ENCODE assay signal across 2 cellular contexts in the genomic region with DNA sequence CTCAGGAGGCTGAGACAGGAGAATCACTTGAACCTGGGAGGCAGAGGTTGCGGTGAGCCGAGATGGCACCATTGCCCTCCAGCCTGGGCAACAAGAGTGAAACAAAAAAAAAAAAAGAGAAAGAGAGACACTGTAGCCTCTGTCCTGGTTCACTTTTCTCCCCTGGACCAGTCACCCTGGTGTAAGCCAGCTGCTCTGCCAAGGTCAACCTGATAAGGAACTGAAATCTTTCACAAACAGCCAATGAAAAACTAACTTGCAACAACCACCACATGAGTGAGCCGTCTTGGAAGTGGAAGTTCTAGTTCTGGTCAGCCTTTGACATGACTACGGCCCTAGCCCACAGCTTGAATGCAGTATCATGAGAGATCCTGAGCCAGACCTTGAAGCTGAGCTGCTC.
TF ChIP-seq lines count a peak whose summit lies in the region.

No MANE protein-coding gene starts in this region.

TF ChIP-seq in GM23338, 12 proteins besides CTCF, POLR2A, EP300 and RAD21 (continued from another document):
- TF ChIP-seq, protein P1, sequence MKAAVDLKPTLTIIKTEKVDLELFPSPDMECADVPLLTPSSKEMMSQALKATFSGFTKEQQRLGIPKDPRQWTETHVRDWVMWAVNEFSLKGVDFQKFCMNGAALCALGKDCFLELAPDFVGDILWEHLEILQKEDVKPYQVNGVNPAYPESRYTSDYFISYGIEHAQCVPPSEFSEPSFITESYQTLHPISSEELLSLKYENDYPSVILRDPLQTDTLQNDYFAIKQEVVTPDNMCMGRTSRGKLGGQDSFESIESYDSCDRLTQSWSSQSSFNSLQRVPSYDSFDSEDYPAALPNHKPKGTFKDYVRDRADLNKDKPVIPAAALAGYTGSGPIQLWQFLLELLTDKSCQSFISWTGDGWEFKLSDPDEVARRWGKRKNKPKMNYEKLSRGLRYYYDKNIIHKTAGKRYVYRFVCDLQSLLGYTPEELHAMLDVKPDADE (IDR thresholded peaks at IDR 0.05), result no peak
- TF ChIP-seq, protein P2, sequence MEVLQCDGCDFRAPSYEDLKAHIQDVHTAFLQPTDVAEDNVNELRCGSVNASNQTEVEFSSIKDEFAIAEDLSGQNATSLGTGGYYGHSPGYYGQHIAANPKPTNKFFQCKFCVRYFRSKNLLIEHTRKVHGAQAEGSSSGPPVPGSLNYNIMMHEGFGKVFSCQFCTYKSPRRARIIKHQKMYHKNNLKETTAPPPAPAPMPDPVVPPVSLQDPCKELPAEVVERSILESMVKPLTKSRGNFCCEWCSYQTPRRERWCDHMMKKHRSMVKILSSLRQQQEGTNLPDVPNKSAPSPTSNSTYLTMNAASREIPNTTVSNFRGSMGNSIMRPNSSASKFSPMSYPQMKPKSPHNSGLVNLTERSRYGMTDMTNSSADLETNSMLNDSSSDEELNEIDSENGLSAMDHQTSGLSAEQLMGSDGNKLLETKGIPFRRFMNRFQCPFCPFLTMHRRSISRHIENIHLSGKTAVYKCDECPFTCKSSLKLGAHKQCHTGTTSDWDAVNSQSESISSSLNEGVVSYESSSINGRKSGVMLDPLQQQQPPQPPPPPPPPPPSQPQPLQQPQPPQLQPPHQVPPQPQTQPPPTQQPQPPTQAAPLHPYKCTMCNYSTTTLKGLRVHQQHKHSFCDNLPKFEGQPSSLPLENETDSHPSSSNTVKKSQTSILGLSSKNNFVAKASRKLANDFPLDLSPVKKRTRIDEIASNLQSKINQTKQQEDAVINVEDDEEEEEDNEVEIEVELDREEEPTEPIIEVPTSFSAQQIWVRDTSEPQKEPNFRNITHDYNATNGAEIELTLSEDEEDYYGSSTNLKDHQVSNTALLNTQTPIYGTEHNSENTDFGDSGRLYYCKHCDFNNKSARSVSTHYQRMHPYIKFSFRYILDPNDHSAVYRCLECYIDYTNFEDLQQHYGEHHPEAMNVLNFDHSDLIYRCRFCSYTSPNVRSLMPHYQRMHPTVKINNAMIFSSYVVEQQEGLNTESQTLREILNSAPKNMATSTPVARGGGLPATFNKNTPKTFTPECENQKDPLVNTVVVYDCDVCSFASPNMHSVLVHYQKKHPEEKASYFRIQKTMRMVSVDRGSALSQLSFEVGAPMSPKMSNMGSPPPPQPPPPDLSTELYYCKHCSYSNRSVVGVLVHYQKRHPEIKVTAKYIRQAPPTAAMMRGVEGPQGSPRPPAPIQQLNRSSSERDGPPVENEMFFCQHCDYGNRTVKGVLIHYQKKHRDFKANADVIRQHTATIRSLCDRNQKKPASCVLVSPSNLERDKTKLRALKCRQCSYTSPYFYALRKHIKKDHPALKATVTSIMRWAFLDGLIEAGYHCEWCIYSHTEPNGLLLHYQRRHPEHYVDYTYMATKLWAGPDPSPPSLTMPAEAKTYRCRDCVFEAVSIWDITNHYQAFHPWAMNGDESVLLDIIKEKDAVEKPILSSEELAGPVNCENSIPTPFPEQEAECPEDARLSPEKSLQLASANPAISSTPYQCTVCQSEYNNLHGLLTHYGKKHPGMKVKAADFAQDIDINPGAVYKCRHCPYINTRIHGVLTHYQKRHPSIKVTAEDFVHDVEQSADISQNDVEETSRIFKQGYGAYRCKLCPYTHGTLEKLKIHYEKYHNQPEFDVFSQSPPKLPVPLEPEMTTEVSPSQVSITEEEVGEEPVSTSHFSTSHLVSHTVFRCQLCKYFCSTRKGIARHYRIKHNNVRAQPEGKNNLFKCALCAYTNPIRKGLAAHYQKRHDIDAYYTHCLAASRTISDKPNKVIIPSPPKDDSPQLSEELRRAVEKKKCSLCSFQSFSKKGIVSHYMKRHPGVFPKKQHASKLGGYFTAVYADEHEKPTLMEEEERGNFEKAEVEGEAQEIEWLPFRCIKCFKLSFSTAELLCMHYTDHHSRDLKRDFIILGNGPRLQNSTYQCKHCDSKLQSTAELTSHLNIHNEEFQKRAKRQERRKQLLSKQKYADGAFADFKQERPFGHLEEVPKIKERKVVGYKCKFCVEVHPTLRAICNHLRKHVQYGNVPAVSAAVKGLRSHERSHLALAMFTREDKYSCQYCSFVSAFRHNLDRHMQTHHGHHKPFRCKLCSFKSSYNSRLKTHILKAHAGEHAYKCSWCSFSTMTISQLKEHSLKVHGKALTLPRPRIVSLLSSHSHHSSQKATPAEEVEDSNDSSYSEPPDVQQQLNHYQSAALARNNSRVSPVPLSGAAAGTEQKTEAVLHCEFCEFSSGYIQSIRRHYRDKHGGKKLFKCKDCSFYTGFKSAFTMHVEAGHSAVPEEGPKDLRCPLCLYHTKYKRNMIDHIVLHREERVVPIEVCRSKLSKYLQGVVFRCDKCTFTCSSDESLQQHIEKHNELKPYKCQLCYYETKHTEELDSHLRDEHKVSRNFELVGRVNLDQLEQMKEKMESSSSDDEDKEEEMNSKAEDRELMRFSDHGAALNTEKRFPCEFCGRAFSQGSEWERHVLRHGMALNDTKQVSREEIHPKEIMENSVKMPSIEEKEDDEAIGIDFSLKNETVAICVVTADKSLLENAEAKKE (CRISPR knock-in tag; IDR thresholded peaks at IDR 0.05), result no peak
- no peak for TF ChIP-seq POLR2AphosphoS5 (IDR thresholded peaks at IDR 0.05; ENCODE audit: low read depth)

TF ChIP-seq in HepG2, 621 proteins besides CTCF, POLR2A, EP300 and RAD21 (continued from another document and continues in another):
- TF ChIP-seq ZNF12 (CRISPR knock-in tag; IDR thresholded peaks at IDR 0.05) (no peak), SOX6 (IDR thresholded peaks at IDR 0.05) (no peak), SOX6 (CRISPR knock-in tag; IDR thresholded peaks at IDR 0.05) (peak; percentile 22; the same call in 1 of the 2 replicates), ZNF713 (CRISPR knock-in tag; IDR thresholded peaks at IDR 0.05) (no peak), GABPA (IDR thresholded peaks at IDR 0.05; ENCODE audit: low read depth, low read length) (no peak), GABPA (CRISPR knock-in tag; IDR thresholded peaks at IDR 0.05; ENCODE audit: low read depth) (0 out of 2 replicates have a peak, but pooled peaks have one; percentile 11), ZNF781 (CRISPR knock-in tag; IDR thresholded peaks at IDR 0.05; ENCODE audit: borderline replicate concordance, not compliant biosample characterization) (no peak), ZNF746 (CRISPR knock-in tag; IDR thresholded peaks at IDR 0.05) (no peak), HMG20A (CRISPR knock-in tag; IDR thresholded peaks at IDR 0.05; ENCODE audit: borderline replicate concordance) (peak; percentile 32; the same call in 1 of the 2 replicates), SIX4 (CRISPR knock-in tag; IDR thresholded peaks at IDR 0.05) (no peak), GLI4 (CRISPR knock-in tag; IDR thresholded peaks at IDR 0.05; ENCODE audit: borderline replicate concordance) (no peak), ZNF17 (CRISPR knock-in tag; IDR thresholded peaks at IDR 0.05) (no peak), MEIS2 (CRISPR knock-in tag; IDR thresholded peaks at IDR 0.05) (no peak)
- TF ChIP-seq, protein P3, sequence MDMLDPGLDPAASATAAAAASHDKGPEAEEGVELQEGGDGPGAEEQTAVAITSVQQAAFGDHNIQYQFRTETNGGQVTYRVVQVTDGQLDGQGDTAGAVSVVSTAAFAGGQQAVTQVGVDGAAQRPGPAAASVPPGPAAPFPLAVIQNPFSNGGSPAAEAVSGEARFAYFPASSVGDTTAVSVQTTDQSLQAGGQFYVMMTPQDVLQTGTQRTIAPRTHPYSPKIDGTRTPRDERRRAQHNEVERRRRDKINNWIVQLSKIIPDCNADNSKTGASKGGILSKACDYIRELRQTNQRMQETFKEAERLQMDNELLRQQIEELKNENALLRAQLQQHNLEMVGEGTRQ (IDR thresholded peaks at IDR 0.05; ENCODE audit: low read depth, low read length), result no peak
- TF ChIP-seq, protein P3 (CRISPR knock-in tag; IDR thresholded peaks at IDR 0.05; ENCODE audit: borderline replicate concordance), result no peak
- TF ChIP-seq, protein P4, sequence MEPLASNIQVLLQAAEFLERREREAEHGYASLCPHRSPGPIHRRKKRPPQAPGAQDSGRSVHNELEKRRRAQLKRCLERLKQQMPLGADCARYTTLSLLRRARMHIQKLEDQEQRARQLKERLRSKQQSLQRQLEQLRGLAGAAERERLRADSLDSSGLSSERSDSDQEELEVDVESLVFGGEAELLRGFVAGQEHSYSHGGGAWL (CRISPR knock-in tag; IDR thresholded peaks at IDR 0.05), result no peak
- TF ChIP-seq, protein P5, sequence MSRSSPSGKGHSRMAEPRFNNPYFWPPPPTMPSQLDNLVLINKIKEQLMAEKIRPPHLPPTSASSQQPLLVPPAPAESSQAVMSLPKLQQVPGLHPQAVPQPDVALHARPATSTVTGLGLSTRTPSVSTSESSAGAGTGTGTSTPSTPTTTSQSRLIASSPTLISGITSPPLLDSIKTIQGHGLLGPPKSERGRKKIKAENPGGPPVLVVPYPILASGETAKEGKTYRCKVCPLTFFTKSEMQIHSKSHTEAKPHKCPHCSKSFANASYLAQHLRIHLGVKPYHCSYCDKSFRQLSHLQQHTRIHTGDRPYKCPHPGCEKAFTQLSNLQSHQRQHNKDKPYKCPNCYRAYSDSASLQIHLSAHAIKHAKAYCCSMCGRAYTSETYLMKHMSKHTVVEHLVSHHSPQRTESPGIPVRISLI (CRISPR knock-in tag; IDR thresholded peaks at IDR 0.05; ENCODE audit: borderline replicate concordance), result peak; percentile 86
- TF ChIP-seq, protein P6, sequence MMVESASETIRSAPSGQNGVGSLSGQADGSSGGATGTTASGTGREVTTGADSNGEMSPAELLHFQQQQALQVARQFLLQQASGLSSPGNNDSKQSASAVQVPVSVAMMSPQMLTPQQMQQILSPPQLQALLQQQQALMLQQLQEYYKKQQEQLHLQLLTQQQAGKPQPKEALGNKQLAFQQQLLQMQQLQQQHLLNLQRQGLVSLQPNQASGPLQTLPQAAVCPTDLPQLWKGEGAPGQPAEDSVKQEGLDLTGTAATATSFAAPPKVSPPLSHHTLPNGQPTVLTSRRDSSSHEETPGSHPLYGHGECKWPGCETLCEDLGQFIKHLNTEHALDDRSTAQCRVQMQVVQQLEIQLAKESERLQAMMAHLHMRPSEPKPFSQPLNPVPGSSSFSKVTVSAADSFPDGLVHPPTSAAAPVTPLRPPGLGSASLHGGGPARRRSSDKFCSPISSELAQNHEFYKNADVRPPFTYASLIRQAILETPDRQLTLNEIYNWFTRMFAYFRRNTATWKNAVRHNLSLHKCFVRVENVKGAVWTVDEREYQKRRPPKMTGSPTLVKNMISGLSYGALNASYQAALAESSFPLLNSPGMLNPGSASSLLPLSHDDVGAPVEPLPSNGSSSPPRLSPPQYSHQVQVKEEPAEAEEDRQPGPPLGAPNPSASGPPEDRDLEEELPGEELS (CRISPR knock-in tag; IDR thresholded peaks at IDR 0.05), result peak; percentile 38; the same call in 1 of the 2 replicates
- TF ChIP-seq, protein P7, sequence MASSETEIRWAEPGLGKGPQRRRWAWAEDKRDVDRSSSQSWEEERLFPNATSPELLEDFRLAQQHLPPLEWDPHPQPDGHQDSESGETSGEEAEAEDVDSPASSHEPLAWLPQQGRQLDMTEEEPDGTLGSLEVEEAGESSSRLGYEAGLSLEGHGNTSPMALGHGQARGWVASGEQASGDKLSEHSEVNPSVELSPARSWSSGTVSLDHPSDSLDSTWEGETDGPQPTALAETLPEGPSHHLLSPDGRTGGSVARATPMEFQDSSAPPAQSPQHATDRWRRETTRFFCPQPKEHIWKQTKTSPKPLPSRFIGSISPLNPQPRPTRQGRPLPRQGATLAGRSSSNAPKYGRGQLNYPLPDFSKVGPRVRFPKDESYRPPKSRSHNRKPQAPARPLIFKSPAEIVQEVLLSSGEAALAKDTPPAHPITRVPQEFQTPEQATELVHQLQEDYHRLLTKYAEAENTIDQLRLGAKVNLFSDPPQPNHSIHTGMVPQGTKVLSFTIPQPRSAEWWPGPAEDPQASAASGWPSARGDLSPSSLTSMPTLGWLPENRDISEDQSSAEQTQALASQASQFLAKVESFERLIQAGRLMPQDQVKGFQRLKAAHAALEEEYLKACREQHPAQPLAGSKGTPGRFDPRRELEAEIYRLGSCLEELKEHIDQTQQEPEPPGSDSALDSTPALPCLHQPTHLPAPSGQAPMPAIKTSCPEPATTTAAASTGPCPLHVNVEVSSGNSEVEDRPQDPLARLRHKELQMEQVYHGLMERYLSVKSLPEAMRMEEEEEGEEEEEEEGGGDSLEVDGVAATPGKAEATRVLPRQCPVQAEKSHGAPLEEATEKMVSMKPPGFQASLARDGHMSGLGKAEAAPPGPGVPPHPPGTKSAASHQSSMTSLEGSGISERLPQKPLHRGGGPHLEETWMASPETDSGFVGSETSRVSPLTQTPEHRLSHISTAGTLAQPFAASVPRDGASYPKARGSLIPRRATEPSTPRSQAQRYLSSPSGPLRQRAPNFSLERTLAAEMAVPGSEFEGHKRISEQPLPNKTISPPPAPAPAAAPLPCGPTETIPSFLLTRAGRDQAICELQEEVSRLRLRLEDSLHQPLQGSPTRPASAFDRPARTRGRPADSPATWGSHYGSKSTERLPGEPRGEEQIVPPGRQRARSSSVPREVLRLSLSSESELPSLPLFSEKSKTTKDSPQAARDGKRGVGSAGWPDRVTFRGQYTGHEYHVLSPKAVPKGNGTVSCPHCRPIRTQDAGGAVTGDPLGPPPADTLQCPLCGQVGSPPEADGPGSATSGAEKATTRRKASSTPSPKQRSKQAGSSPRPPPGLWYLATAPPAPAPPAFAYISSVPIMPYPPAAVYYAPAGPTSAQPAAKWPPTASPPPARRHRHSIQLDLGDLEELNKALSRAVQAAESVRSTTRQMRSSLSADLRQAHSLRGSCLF (CRISPR knock-in tag; IDR thresholded peaks at IDR 0.05; ENCODE audit: borderline replicate concordance), result no peak
